ENCODE assay signal across 8 cellular contexts in genomic region chr17:77141846-77142449, GRCh38. TPM values are rescaled to one million over a fixed set of nuclear protein-coding genes. Genes with fewer than 3 reads are reported as not detected.
DNase-seq lines count a peak whose midpoint lies in the region; ATAC-seq and TF ChIP-seq lines count a peak whose summit lies in the region.

No MANE protein-coding gene starts in this region.

- H3K36me3 ChIP-seq in SK-N-MC (ENCODE audit: insufficient read depth, low read length) (peaks cover 40% of the 10 kb centered on the region), esophagus muscularis mucosa (peaks cover 6 to 43% (median 23%) of the 10 kb centered on the region in 4 donors), psoas muscle (ENCODE audit: insufficient read depth in 1 of 2, low read depth in 1 of 2) (peaks cover 0 to 40% of the 10 kb centered on the region in 2 donors)

- TF ChIP-seq EP300 in esophagus muscularis mucosa (IDR thresholded peaks at IDR 0.05), result no peak

- H3K4me3 ChIP-seq in SK-N-MC (peak overlapping the region; percentile 90), esophagus muscularis mucosa (peak overlapping the region; percentile 90 to 99 (median 97)), psoas muscle (peak overlapping the region; percentile 85)

- ATAC-seq in psoas muscle, result no peak

- no peak overlapping the region for H3K27ac ChIP-seq in SK-N-MC
- H3K27ac ChIP-seq in esophagus muscularis mucosa (replicated peaks in 1 of 4), result peak overlapping the region; percentile 92 to 96 (median 96)
- peak overlapping the region; percentile 99 for H3K27ac ChIP-seq in psoas muscle

- peak overlapping the region; percentile 75 for H3K9ac ChIP-seq in SK-N-MC (ENCODE audit: insufficient read length)

- H3K4me1 ChIP-seq in esophagus muscularis mucosa (peaks cover 21 to 60% (median 49%) of the 10 kb centered on the region in 4 donors), psoas muscle (peaks cover 39% of the 10 kb centered on the region)

- peaks cover 14% of the 10 kb centered on the region; the same call in 1 of the 2 replicates for H3K9me3 ChIP-seq in SK-N-MC (ENCODE audit: low read depth, low read length)
- H3K9me3 ChIP-seq in esophagus muscularis mucosa, result no peaks in the 10 kb centered on the region
- H3K9me3 ChIP-seq in psoas muscle, result no peaks in the 10 kb centered on the region

- in situ Hi-C loops in G401 (cut with HindIII; ENCODE audit: low sequenced_read_pairs), result no loop called here

- DNase-seq in G401 (ENCODE audit: low spot score) (peak; percentile 38), SK-N-MC (ENCODE audit: low read depth, low spot score) (no peak), esophagus muscularis mucosa (ENCODE audit: extremely low spot score) (no peak), psoas muscle (no peak), NCI-H1694 (lab: John Stamatoyannopoulos, UW) (no peak), cerebellum (ENCODE audit: low spot score) (no peak), NCI-H128 (lab: John Stamatoyannopoulos, UW; ENCODE audit: unreplicated experiment) (no peak), NCI-H1105 (lab: John Stamatoyannopoulos, UW) (no peak)

- TF ChIP-seq POLR2A in esophagus muscularis mucosa (IDR thresholded peaks at IDR 0.05; ENCODE audit: low read depth), result no peak

- H3K27me3 ChIP-seq in esophagus muscularis mucosa (no peaks in the 10 kb centered on the region), psoas muscle (ENCODE audit: insufficient read depth in 3 of 3, low read length in 2 of 3) (no peaks in the 10 kb centered on the region)

- intact Hi-C loops in esophagus muscularis mucosa (cut with DNase I), result loop anchor here (2.0 kb wide), 1 partner anchor 45 kb away; no protein-coding TSS in a partner anchor
- intact Hi-C loops in psoas muscle (cut with DNase I), result loop anchor here in 1 of 2 donors (5.0 kb wide), 1 partner anchor 65 kb away; no protein-coding TSS in a partner anchor

- WGBS in esophagus muscularis mucosa, result 56% methylated on average over 9 of the region's 9 CpGs
- WGBS in psoas muscle, 3 donors, result 39 to 50% (median 44%) methylated on average over 9 of the region's 9 CpGs

- no peak for TF ChIP-seq CTCF in esophagus muscularis mucosa (IDR thresholded peaks at IDR 0.05)
- no peak for TF ChIP-seq CTCF in psoas muscle (IDR thresholded peaks at IDR 0.05)

RNA-seq across cellular contexts. Expression of gene SEC14L1, which starts 1.2 kb away (rescaled TPM):
- 48.1 and 58.3 TPM in 2 replicates for total RNA-seq in G401 (2014; rRNA removed; shearing (Covaris generic))
- total RNA-seq in esophagus muscularis mucosa (10 to 100 TPM; 40.7 to 96.4 (median 64.4) TPM), psoas muscle (10 to 100 TPM; 68.7 to 98.9 (median 73.0) TPM), cerebellum (73.1 TPM)
- polyA plus RNA-seq in psoas muscle, result 10 to 100 TPM; 38.6 to 84.2 (median 43.2) TPM
